In the genomic region with DNA sequence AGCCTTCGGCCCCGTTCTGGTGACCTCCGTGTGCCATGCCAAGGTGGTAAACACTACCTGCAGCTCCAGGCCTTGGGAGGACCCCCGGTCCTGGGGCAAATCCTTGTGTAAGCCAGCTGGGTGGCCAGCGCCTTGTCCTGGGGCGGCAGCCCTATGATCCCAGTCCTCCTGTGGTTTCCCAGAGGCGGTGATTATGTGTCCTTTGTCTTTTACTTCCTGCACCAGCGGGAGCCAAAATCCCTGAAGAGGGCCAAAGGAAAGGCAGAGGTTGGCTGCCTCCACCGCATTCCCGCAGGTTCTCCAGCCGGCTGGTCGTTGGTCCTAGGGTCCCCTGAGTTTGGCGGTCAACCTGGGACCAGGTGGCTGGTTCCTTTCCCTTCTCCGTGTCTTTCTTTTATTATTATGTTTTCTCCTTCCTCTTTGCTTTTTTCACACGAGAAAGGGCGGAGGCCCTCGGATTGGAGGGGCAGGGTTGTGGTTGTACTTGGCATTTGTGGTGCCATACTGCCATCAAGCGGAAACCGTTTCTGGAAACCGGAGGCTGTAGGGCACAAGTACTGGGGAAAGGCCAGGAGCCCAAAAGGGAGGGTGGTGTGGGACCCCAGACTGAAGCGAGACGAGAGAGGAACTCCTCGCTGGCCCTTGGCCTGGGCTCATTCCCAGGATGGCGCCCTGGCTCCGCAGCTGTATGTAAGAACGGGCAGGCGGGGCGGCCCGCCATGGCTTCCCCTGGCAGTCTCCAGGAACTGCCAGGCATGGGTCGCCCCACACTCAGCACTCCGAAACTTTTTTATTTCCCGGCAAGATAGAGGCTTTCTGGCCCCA, we compare ENCODE assay signal across 7 cellular contexts. TPM values are rescaled to one million over a fixed set of nuclear protein-coding genes. Genes with fewer than 3 reads are reported as not detected.
A peak's percentile ranks its signal among the peaks of the same experiment; 100 is the strongest.
DNase-seq lines count a peak whose midpoint lies in the region; ATAC-seq, FAIRE-seq and TF ChIP-seq lines count a peak whose summit lies in the region.
"Not testable (repeated sequence)": the region's sequence is repeated elsewhere in the genome, so short reads cannot be mapped to it uniquely, and the experiment has no call there.

No MANE protein-coding gene starts in this region.

- H3K27me3 ChIP-seq in pancreas: not testable (repeated sequence)

- intact Hi-C loops in left cardiac atrium (cut with DNase I); pancreas (cut with DNase I): not testable (repeated sequence)

- not testable (repeated sequence) for H3K4me1 ChIP-seq in pancreas

- not testable (repeated sequence) for TF ChIP-seq CTCF in pancreas (IDR thresholded peaks at IDR 0.05)

- not testable (repeated sequence) for DNase-seq in left cardiac atrium, pancreas

- no CpG with 5 or more reads among the region's 32 CpGs for WGBS in pancreas, 2 donors

- not testable (repeated sequence) for H3K4me3 ChIP-seq in pancreas

- not testable (repeated sequence) for H3K9me3 ChIP-seq in pancreas

- not testable (repeated sequence) for H3K27ac ChIP-seq in pancreas

- H3K36me3 ChIP-seq in pancreas: not testable (repeated sequence)

- ATAC-seq in GM18870 (IDR thresholded peaks at IDR 0.05; ENCODE audit: unreplicated experiment) (peak; percentile 37), GM19467 (IDR thresholded peaks at IDR 0.05; ENCODE audit: unreplicated experiment) (peak; percentile 35), HG02571 (IDR thresholded peaks at IDR 0.05; ENCODE audit: unreplicated experiment) (peak; percentile 34), HG03097 (IDR thresholded peaks at IDR 0.05; ENCODE audit: low FRiP score, unreplicated experiment) (peak; percentile 36), SK-N-SH treated with all-trans-retinoic acid at 6 μM for 48 hours (peak; percentile 61), left cardiac atrium (peak; percentile 20 to 72), pancreas (peak; percentile 70 to 86 (median 78))

- peak; percentile 99 for FAIRE-seq in pancreas (lab: Jason Lieb, UNC)

RNA-seq across cellular contexts. Expression of a gene that starts 49.3 kb away (rescaled TPM):
- 10 to 100 TPM; 27.5 to 32.6 TPM for total RNA-seq in left cardiac atrium
- 10 to 100 TPM in 2 of 6 donors, 1 to 10 TPM in 4; 7.0 to 22.8 (median 9.1) TPM for total RNA-seq in pancreas
- 10 to 100 TPM in 1 of 2 donors, 1 to 10 TPM in 1; 7.9 to 19.9 TPM for polyA plus RNA-seq in pancreas
